ENCODE assay signal across 17 cellular contexts in genomic region chr4:92885632-92886031, GRCh38.
DNase-seq lines count a peak whose midpoint lies in the region; TF ChIP-seq lines count a peak whose summit lies in the region.
"Had no signal": no experiment of that assay in that cellular context is flagged by ENCODE, and none has a peak within 500 bp of the region (broad histone marks: within the 10 kb centered on the region; RNA-seq: fewer than 3 reads in every experiment).

No MANE protein-coding gene starts in this region.

- no peaks in the 10 kb centered on the region for H3K79me2 ChIP-seq in neural progenitor cell (ENCODE audit: low read depth)

- 17 to 26% methylated on average over 1 of the region's 1 CpG for WGBS in tibial nerve, 2 donors

- peak overlapping the region; percentile 39 for H2AFZ ChIP-seq in neural progenitor cell (replicated peaks)
- H2AFZ ChIP-seq: GM23248 had no signal

- TF ChIP-seq EP300 in tibial nerve (IDR thresholded peaks at IDR 0.05), result no peak

- no peak overlapping the region for H3K27ac ChIP-seq in neural progenitor cell
- no peak overlapping the region for H3K27ac ChIP-seq in tibial nerve
- H3K27ac ChIP-seq: GM23248 had no signal

- DNase-seq in NCI-H446 treated with DMSO at 0.1 percent for 48 hours (lab: John Stamatoyannopoulos, UW), result peak; percentile 30
- no peak for DNase-seq in adipocyte (ENCODE audit: low read depth)
- peak; percentile 1 for DNase-seq in fibroblast of gingiva (ENCODE audit: low read depth)
- no peak for DNase-seq in neural progenitor cell (ENCODE audit: low spot score)
- DNase-seq in hypothalamus (lab: John Stamatoyannopoulos, UW), result no peak
- DNase-seq in tibial nerve (ENCODE audit: low spot score in 2 of 2), result no peak
- DNase-seq in GM10266 (ENCODE audit: extremely low spot score), result no peak
- DNase-seq: C1 segment of cervical spinal cord; Calu3; CD4-positive, alpha-beta memory T cell; COR-L47; DMS53; DMS79 treated with DMSO at 0.1 percent for 48 hours; GF-D8; GM23248; H7; HCEC 1CT had no signal

- no peaks in the 10 kb centered on the region for H3K4me1 Mint-ChIP-seq in neural progenitor cell
- H3K4me1 Mint-ChIP-seq: CD4-positive, alpha-beta memory T cell had no signal

- H3F3A ChIP-seq in neural progenitor cell (ENCODE audit: low read depth), result no peaks in the 10 kb centered on the region

- H3K27me3 ChIP-seq in adipocyte (replicated peaks; ENCODE audit: control insufficient read depth, insufficient read depth, low read length), result no peaks in the 10 kb centered on the region
- H3K27me3 ChIP-seq in neural progenitor cell, result no peaks in the 10 kb centered on the region
- H3K27me3 ChIP-seq in tibial nerve, result no peaks in the 10 kb centered on the region

- H3K4me2 ChIP-seq in neural progenitor cell, result no peak overlapping the region

- H3K27ac Mint-ChIP-seq in neural progenitor cell, result no peak overlapping the region
- H3K27ac Mint-ChIP-seq: CD4-positive, alpha-beta memory T cell had no signal

- H3K9me3 ChIP-seq in adipocyte (ENCODE audit: control insufficient read depth, low read length) (no peaks in the 10 kb centered on the region), neural progenitor cell (ENCODE audit: low read depth) (no peaks in the 10 kb centered on the region), tibial nerve (no peaks in the 10 kb centered on the region)

- no peaks in the 10 kb centered on the region for H3K27me3 Mint-ChIP-seq in neural progenitor cell (ENCODE audit: insufficient read depth, low read depth)
- H3K27me3 Mint-ChIP-seq: CD4-positive, alpha-beta memory T cell had no signal

- H3K36me3 ChIP-seq in adipocyte (ENCODE audit: control insufficient read depth, insufficient read depth, low read length, severe bottlenecking) (no peaks in the 10 kb centered on the region), neural progenitor cell (no peaks in the 10 kb centered on the region), tibial nerve (no peaks in the 10 kb centered on the region)

- no peaks in the 10 kb centered on the region for H4K20me1 ChIP-seq in neural progenitor cell (ENCODE audit: low read depth)

- H3K36me3 Mint-ChIP-seq in neural progenitor cell, result no peaks in the 10 kb centered on the region
- H3K36me3 Mint-ChIP-seq: CD4-positive, alpha-beta memory T cell had no signal

- no peak for TF ChIP-seq POLR2A in tibial nerve (IDR thresholded peaks at IDR 0.05)

- TF ChIP-seq CTCF in neural progenitor cell (IDR thresholded peaks at IDR 0.05), result no peak
- TF ChIP-seq CTCF in tibial nerve (IDR thresholded peaks at IDR 0.05), result no peak
- no peak for TF ChIP-seq CTCF in GM10266 (IDR thresholded peaks at IDR 0.05; ENCODE audit: control insufficient read depth, insufficient read depth, low read depth, missing control alignments)

- no peaks in the 10 kb centered on the region for H3K9me3 Mint-ChIP-seq in neural progenitor cell

- H3K4me3 ChIP-seq in adipocyte (ENCODE audit: low read length) (peak overlapping the region; percentile 18), neural progenitor cell (no peak overlapping the region), tibial nerve (no peak overlapping the region)
- H3K4me3 ChIP-seq: GM23248 had no signal

- no peak overlapping the region for H3K4me3 Mint-ChIP-seq in neural progenitor cell
- H3K4me3 Mint-ChIP-seq: CD4-positive, alpha-beta memory T cell had no signal

- H3K4me1 ChIP-seq in adipocyte (ENCODE audit: control insufficient read depth, insufficient read depth, low read length) (no peaks in the 10 kb centered on the region), neural progenitor cell (no peaks in the 10 kb centered on the region), tibial nerve (peaks cover 0 to 12% (median 0%) of the 10 kb centered on the region in 4 donors)

- H3K9ac ChIP-seq in adipocyte (ENCODE audit: low read length) (no peak overlapping the region), neural progenitor cell (no peak overlapping the region)
- H3K9ac ChIP-seq: GM23248 had no signal

Comparison
In these comparisons a context has a peak if more than half of its experiments do, and no peak if none do; other contexts are left out.
1. DNase-seq: peak in NCI-H446 treated with DMSO at 0.1 percent for 48 hours (single experiment) and fibroblast of gingiva (single experiment); none in adipocyte (single experiment), neural progenitor cell (single experiment), hypothalamus (0 of 51), tibial nerve (0 of 2) and GM10266 (single experiment).